20 cellular contexts compared by ENCODE assay signal in the genomic region with DNA sequence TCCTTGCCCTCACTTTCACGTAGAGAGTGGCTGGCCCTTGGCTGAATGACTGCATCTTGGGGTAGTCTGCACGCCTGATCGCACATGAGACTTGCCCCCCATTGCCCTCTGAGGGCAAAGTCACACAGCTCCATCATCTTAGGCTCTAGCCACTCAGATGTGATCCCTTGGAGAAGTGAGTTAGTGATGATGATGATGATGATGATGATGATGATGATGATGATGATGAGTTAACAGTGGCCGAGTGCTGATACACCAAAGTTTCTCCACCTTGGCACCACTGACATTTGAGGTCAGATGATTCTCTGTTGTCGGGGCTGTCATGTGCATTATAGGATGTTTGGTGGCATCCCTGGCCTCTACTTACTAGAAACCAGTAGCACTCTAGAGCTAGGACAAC.
DNase-seq lines count a peak whose midpoint lies in the region; ATAC-seq and TF ChIP-seq lines count a peak whose summit lies in the region.
"Had no signal": no experiment of that assay in that cellular context is flagged by ENCODE, and none has a peak within 500 bp of the region (broad histone marks: within the 10 kb centered on the region; RNA-seq: fewer than 3 reads in every experiment).

No MANE protein-coding gene starts in this region.

- H3K4me1 ChIP-seq in CD8-positive, alpha-beta T cell (ENCODE audit: insufficient read depth, low read length) = peaks cover 28% of the 10 kb centered on the region
- H3K4me1 ChIP-seq in HEK293 (ENCODE audit: control insufficient read depth, insufficient read depth, low read length) (no peaks in the 10 kb centered on the region), colonic mucosa (no peaks in the 10 kb centered on the region)

- CTCF ChIA-PET in CD8-positive, alpha-beta T cell (lab: Charles Lee) = no interaction called here
- CTCF ChIA-PET in HEK293 (lab: Yijun Ruan, JAX) = interaction anchor here (0.6 kb wide), 1 partner anchor 1199 kb away, joined by 5 read pairs; no protein-coding TSS in a partner anchor

- H3K4me1 Mint-ChIP-seq in CD8-positive, alpha-beta T cell (ENCODE audit: low read depth) = peaks cover 40% of the 10 kb centered on the region
- H3K4me1 Mint-ChIP-seq in progenitor cell of endocrine pancreas (ENCODE audit: low read depth) = peaks cover 2% of the 10 kb centered on the region

- H3K27me3 ChIP-seq in CD8-positive, alpha-beta T cell (ENCODE audit: insufficient read depth, low read length) = no peaks in the 10 kb centered on the region
- no peaks in the 10 kb centered on the region for H3K27me3 ChIP-seq in colonic mucosa

- peaks cover 39% of the 10 kb centered on the region for H3K36me3 ChIP-seq in CD8-positive, alpha-beta T cell (ENCODE audit: insufficient read depth, low read length)
- peaks cover 0 to 2% of the 10 kb centered on the region in 2 experiments; a peak in 1 of 3 replicates for H3K36me3 ChIP-seq in HEK293 (ENCODE audit: control insufficient read depth in 2 of 2, insufficient read depth in 1 of 2, low read length in 2 of 2)
- H3K36me3 ChIP-seq in colonic mucosa = no peaks in the 10 kb centered on the region

- peak overlapping the region; percentile 1 for H3K27ac Mint-ChIP-seq in CD8-positive, alpha-beta T cell
- H3K27ac Mint-ChIP-seq in progenitor cell of endocrine pancreas = peak overlapping the region; percentile 42
- H3K27ac Mint-ChIP-seq: GM23338 had no signal

- POLR2A ChIA-PET in CD8-positive, alpha-beta T cell (lab: Charles Lee) = no interaction called here
- POLR2A ChIA-PET in HEK293 (lab: Yijun Ruan, JAX) = no interaction called here

- H3K9ac ChIP-seq in colonic mucosa (ENCODE audit: low read depth in 2 of 2, low read length in 2 of 2) = no peak overlapping the region
- H3K9ac ChIP-seq: SK-N-SH had no signal

- H3K9me3 Mint-ChIP-seq in CD8-positive, alpha-beta T cell = no peaks in the 10 kb centered on the region
- no peaks in the 10 kb centered on the region for H3K9me3 Mint-ChIP-seq in progenitor cell of endocrine pancreas (ENCODE audit: low read depth)
- H3K9me3 Mint-ChIP-seq: GM23338 had no signal

- ATAC-seq in CD8-positive, alpha-beta T cell = no peak
- ATAC-seq in GM19463 (IDR thresholded peaks at IDR 0.05; ENCODE audit: unreplicated experiment) = no peak
- no peak for ATAC-seq in HG02759 (IDR thresholded peaks at IDR 0.05; ENCODE audit: unreplicated experiment)
- ATAC-seq: GM23338 had no signal

- peaks cover 73% of the 10 kb centered on the region for H3K36me3 Mint-ChIP-seq in CD8-positive, alpha-beta T cell
- no peaks in the 10 kb centered on the region for H3K36me3 Mint-ChIP-seq in progenitor cell of endocrine pancreas (ENCODE audit: insufficient read depth)

- H3K4me3 ChIP-seq in CD8-positive, alpha-beta T cell (ENCODE audit: low read depth, low read length) = no peak overlapping the region
- no peak overlapping the region for H3K4me3 ChIP-seq in HEK293 (ENCODE audit: low read depth, low read length)
- no peak overlapping the region for H3K4me3 ChIP-seq in colonic mucosa
- H3K4me3 ChIP-seq: GM23338 had no signal

- no peak for TF ChIP-seq CTCF in CD8-positive, alpha-beta T cell (IDR thresholded peaks at IDR 0.05)
- TF ChIP-seq CTCF in HEK293 (tag by site-specific recombination; IDR thresholded peaks at IDR 0.05) (no peak), progenitor cell of endocrine pancreas (IDR thresholded peaks at IDR 0.05; ENCODE audit: unreplicated experiment) (no peak), colonic mucosa (IDR thresholded peaks at IDR 0.05) (no peak)

- no peaks in the 10 kb centered on the region for H3K27me3 Mint-ChIP-seq in CD8-positive, alpha-beta T cell (ENCODE audit: low read depth)
- peaks cover 5% of the 10 kb centered on the region for H3K27me3 Mint-ChIP-seq in progenitor cell of endocrine pancreas

- H3K27ac ChIP-seq in CD8-positive, alpha-beta T cell (ENCODE audit: low read depth, low read length) = no peak overlapping the region
- no peak overlapping the region for H3K27ac ChIP-seq in HEK293 (ENCODE audit: extremely low read depth, low read depth, low read length)
- peak overlapping the region; percentile 6 for H3K27ac ChIP-seq in cingulate gyrus (ENCODE audit: low read depth, low read length)
- H3K27ac ChIP-seq in colonic mucosa = no peak overlapping the region

- no peaks in the 10 kb centered on the region for H3K9me3 ChIP-seq in CD8-positive, alpha-beta T cell (ENCODE audit: low read length)
- H3K9me3 ChIP-seq in HEK293 (ENCODE audit: control insufficient read depth, insufficient read depth, low read depth, low read length) (no peaks in the 10 kb centered on the region), colonic mucosa (no peaks in the 10 kb centered on the region)
- H3K9me3 ChIP-seq: SK-N-SH had no signal

- intact Hi-C loops in CD8-positive, alpha-beta T cell (cut with DNase I, micrococcal nuclease) = loop anchor here in 1 of 2 experiments (2.0 kb wide), 1 partner anchor 15 kb away; no protein-coding TSS in a partner anchor
- intact Hi-C loops in colonic mucosa (cut with DNase I) = no loop called here

- DNase-seq in CD8-positive, alpha-beta T cell = no peak
- no peak for DNase-seq in progenitor cell of endocrine pancreas (ENCODE audit: low spot score, unreplicated experiment)
- no peak for DNase-seq in colonic mucosa
- DNase-seq: ACHN, C1 segment of cervical spinal cord, DMS79 treated with DMSO at 0.1 percent for 48 hours, HCEC 1CT, KBM-7, NCI-H1105, NCI-H226, NCI-H524, NCI-H82, RPMI8226, SHP77 treated with DMSO at 0.1 percent for 48 hours, SK-N-SH had no signal

- H3K4me3 Mint-ChIP-seq in CD8-positive, alpha-beta T cell = no peak overlapping the region
- no peak overlapping the region for H3K4me3 Mint-ChIP-seq in progenitor cell of endocrine pancreas (ENCODE audit: low read depth)
- H3K4me3 Mint-ChIP-seq: GM23338 had no signal

TF ChIP-seq in HEK293, 187 proteins besides CTCF, POLR2A, EP300 and RAD21:
- no peak for TF ChIP-seq TRIM28 (IDR thresholded peaks at IDR 0.05; ENCODE audit: borderline replicate concordance, low read length)
- TF ChIP-seq, protein P1, sequence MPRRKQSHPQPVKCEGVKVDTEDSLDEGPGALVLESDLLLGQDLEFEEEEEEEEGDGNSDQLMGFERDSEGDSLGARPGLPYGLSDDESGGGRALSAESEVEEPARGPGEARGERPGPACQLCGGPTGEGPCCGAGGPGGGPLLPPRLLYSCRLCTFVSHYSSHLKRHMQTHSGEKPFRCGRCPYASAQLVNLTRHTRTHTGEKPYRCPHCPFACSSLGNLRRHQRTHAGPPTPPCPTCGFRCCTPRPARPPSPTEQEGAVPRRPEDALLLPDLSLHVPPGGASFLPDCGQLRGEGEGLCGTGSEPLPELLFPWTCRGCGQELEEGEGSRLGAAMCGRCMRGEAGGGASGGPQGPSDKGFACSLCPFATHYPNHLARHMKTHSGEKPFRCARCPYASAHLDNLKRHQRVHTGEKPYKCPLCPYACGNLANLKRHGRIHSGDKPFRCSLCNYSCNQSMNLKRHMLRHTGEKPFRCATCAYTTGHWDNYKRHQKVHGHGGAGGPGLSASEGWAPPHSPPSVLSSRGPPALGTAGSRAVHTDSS (tag by site-specific recombination; IDR thresholded peaks at IDR 0.05) = peak; percentile 96
